Comparison of ENCODE assay signal across 1 cellular context in the genomic region with DNA sequence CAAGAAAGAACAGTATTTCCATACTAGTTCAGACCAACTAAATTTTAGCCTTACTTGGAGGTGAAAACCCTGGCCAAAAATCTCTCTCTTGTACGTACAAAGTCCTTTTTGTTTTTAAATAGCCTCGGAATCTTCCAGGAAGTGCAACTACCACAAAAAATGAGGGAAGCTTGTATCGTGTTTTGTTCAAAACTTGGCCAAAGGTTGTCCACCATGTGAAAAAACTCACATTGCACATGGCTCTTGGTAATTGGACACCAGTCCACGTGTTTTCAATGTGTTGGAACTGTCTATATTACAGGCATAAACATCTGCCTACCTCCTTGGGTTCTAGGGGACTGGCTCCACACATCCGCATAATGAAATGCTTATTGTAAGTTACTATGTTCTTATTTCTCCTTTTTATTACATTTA.
TF ChIP-seq lines count a peak whose summit lies in the region.

No MANE protein-coding gene starts in this region.

TF ChIP-seq in HepG2, 621 proteins besides CTCF, POLR2A, EP300 and RAD21 (continued from another document and continues in another):
- TF ChIP-seq NR2C2 (CRISPR knock-in tag; IDR thresholded peaks at IDR 0.05; ENCODE audit: borderline replicate concordance) (no peak), ZNF749 (CRISPR knock-in tag; IDR thresholded peaks at IDR 0.05; ENCODE audit: borderline replicate concordance) (no peak), SATB2 (CRISPR knock-in tag; IDR thresholded peaks at IDR 0.05) (0 out of 2 replicates have a peak, but pooled peaks have one; percentile 71), ZFAT (CRISPR knock-in tag; conservative IDR thresholded peaks at IDR 0.05) (no peak), PHF5A (CRISPR knock-in tag; IDR thresholded peaks at IDR 0.05; ENCODE audit: low read depth, unreplicated experiment) (no peak), ZFYVE20 (CRISPR knock-in tag; IDR thresholded peaks at IDR 0.05; ENCODE audit: borderline replicate concordance, low read depth) (no peak), SCMH1 (CRISPR knock-in tag; IDR thresholded peaks at IDR 0.05; ENCODE audit: borderline replicate concordance) (no peak), JUND (CRISPR knock-in tag; IDR thresholded peaks at IDR 0.05) (no peak), YEATS2 (CRISPR knock-in tag; IDR thresholded peaks at IDR 0.05; ENCODE audit: borderline replicate concordance) (peak; percentile 43; the same call in 1 of the 2 replicates), ZNF260 (CRISPR knock-in tag; IDR thresholded peaks at IDR 0.05; ENCODE audit: borderline replicate concordance, low read depth) (no peak), KDM6A (CRISPR knock-in tag; IDR thresholded peaks at IDR 0.05; ENCODE audit: low read depth) (no peak), ARID2 (CRISPR knock-in tag; IDR thresholded peaks at IDR 0.05; ENCODE audit: borderline replicate concordance) (no peak), TRIM24 (CRISPR knock-in tag; IDR thresholded peaks at IDR 0.05) (no peak), ZNF562 (CRISPR knock-in tag; IDR thresholded peaks at IDR 0.05; ENCODE audit: borderline replicate concordance) (no peak), MTF2 (CRISPR knock-in tag; IDR thresholded peaks at IDR 0.05; ENCODE audit: borderline replicate concordance) (no peak), ZNF629 (CRISPR knock-in tag; conservative IDR thresholded peaks at IDR 0.05) (no peak), SMAD9 (CRISPR knock-in tag; IDR thresholded peaks at IDR 0.05) (0 out of 2 replicates have a peak, but pooled peaks have one; percentile 50), ZBTB42 (CRISPR knock-in tag; IDR thresholded peaks at IDR 0.05) (no peak), SRSF9 (IDR thresholded peaks at IDR 0.05; ENCODE audit: borderline replicate concordance, insufficient read depth, low read depth, low read length, poor library complexity, severe bottlenecking) (no peak), ZNF33B (CRISPR knock-in tag; IDR thresholded peaks at IDR 0.05) (no peak), ZNF772 (CRISPR knock-in tag; IDR thresholded peaks at IDR 0.05) (0 out of 2 replicates have a peak, but pooled peaks have one; percentile 37), SRY (CRISPR knock-in tag; IDR thresholded peaks at IDR 0.05) (no peak; the same call in 1 of the 2 replicates)
- TF ChIP-seq, protein P1, sequence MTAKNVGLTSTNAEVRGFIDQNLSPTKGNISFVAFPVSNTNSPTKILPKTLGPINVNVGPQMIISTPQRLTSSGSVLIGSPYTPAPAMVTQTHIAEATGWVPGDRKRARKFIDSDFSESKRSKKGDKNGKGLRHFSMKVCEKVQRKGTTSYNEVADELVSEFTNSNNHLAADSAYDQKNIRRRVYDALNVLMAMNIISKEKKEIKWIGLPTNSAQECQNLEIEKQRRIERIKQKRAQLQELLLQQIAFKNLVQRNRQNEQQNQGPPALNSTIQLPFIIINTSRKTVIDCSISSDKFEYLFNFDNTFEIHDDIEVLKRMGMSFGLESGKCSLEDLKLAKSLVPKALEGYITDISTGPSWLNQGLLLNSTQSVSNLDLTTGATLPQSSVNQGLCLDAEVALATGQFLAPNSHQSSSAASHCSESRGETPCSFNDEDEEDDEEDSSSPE (CRISPR knock-in tag; IDR thresholded peaks at IDR 0.05): peak; percentile 73; the same call in 1 of the 2 replicates
- TF ChIP-seq, protein P2, sequence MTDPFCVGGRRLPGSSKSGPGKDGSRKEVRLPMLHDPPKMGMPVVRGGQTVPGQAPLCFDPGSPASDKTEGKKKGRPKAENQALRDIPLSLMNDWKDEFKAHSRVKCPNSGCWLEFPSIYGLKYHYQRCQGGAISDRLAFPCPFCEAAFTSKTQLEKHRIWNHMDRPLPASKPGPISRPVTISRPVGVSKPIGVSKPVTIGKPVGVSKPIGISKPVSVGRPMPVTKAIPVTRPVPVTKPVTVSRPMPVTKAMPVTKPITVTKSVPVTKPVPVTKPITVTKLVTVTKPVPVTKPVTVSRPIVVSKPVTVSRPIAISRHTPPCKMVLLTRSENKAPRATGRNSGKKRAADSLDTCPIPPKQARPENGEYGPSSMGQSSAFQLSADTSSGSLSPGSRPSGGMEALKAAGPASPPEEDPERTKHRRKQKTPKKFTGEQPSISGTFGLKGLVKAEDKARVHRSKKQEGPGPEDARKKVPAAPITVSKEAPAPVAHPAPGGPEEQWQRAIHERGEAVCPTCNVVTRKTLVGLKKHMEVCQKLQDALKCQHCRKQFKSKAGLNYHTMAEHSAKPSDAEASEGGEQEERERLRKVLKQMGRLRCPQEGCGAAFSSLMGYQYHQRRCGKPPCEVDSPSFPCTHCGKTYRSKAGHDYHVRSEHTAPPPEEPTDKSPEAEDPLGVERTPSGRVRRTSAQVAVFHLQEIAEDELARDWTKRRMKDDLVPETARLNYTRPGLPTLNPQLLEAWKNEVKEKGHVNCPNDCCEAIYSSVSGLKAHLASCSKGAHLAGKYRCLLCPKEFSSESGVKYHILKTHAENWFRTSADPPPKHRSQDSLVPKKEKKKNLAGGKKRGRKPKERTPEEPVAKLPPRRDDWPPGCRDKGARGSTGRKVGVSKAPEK (CRISPR knock-in tag; IDR thresholded peaks at IDR 0.05; ENCODE audit: borderline replicate concordance): no peak
- TF ChIP-seq, protein P3, sequence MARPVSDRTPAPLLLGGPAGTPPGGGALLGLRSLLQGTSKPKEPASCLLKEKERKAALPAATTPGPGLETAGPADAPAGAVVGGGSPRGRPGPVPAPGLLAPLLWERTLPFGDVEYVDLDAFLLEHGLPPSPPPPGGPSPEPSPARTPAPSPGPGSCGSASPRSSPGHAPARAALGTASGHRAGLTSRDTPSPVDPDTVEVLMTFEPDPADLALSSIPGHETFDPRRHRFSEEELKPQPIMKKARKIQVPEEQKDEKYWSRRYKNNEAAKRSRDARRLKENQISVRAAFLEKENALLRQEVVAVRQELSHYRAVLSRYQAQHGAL (CRISPR knock-in tag; IDR thresholded peaks at IDR 0.05; ENCODE audit: not compliant biosample characterization): peak; percentile 60
- TF ChIP-seq, protein P4, sequence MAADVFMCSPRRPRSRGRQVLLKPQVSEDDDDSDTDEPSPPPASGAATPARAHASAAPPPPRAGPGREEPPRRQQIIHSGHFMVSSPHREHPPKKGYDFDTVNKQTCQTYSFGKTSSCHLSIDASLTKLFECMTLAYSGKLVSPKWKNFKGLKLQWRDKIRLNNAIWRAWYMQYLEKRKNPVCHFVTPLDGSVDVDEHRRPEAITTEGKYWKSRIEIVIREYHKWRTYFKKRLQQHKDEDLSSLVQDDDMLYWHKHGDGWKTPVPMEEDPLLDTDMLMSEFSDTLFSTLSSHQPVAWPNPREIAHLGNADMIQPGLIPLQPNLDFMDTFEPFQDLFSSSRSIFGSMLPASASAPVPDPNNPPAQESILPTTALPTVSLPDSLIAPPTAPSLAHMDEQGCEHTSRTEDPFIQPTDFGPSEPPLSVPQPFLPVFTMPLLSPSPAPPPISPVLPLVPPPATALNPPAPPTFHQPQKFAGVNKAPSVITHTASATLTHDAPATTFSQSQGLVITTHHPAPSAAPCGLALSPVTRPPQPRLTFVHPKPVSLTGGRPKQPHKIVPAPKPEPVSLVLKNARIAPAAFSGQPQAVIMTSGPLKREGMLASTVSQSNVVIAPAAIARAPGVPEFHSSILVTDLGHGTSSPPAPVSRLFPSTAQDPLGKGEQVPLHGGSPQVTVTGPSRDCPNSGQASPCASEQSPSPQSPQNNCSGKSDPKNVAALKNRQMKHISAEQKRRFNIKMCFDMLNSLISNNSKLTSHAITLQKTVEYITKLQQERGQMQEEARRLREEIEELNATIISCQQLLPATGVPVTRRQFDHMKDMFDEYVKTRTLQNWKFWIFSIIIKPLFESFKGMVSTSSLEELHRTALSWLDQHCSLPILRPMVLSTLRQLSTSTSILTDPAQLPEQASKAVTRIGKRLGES (CRISPR knock-in tag; IDR thresholded peaks at IDR 0.05; ENCODE audit: borderline replicate concordance): no peak
- TF ChIP-seq, protein P5, sequence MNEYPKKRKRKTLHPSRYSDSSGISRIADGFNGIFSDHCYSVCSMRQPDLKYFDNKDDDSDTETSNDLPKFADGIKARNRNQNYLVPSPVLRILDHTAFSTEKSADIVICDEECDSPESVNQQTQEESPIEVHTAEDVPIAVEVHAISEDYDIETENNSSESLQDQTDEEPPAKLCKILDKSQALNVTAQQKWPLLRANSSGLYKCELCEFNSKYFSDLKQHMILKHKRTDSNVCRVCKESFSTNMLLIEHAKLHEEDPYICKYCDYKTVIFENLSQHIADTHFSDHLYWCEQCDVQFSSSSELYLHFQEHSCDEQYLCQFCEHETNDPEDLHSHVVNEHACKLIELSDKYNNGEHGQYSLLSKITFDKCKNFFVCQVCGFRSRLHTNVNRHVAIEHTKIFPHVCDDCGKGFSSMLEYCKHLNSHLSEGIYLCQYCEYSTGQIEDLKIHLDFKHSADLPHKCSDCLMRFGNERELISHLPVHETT (CRISPR knock-in tag; conservative IDR thresholded peaks at IDR 0.05): no peak
- TF ChIP-seq, protein P6, sequence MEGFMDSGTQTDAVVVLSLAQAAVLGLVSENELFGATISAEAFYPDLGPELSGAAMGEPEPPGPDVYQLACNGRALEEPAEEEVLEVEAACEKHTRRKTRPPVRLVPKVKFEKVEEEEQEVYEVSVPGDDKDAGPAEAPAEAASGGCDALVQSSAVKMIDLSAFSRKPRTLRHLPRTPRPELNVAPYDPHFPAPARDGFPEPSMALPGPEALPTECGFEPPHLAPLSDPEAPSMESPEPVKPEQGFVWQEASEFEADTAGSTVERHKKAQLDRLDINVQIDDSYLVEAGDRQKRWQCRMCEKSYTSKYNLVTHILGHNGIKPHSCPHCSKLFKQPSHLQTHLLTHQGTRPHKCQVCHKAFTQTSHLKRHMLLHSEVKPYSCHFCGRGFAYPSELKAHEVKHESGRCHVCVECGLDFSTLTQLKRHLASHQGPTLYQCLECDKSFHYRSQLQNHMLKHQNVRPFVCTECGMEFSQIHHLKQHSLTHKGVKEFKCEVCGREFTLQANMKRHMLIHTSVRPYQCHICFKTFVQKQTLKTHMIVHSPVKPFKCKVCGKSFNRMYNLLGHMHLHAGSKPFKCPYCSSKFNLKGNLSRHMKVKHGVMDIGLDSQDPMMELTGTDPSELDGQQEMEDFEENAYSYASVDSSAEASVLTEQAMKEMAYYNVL (CRISPR knock-in tag; IDR thresholded peaks at IDR 0.05; ENCODE audit: borderline replicate concordance): no peak
- TF ChIP-seq, protein P7, sequence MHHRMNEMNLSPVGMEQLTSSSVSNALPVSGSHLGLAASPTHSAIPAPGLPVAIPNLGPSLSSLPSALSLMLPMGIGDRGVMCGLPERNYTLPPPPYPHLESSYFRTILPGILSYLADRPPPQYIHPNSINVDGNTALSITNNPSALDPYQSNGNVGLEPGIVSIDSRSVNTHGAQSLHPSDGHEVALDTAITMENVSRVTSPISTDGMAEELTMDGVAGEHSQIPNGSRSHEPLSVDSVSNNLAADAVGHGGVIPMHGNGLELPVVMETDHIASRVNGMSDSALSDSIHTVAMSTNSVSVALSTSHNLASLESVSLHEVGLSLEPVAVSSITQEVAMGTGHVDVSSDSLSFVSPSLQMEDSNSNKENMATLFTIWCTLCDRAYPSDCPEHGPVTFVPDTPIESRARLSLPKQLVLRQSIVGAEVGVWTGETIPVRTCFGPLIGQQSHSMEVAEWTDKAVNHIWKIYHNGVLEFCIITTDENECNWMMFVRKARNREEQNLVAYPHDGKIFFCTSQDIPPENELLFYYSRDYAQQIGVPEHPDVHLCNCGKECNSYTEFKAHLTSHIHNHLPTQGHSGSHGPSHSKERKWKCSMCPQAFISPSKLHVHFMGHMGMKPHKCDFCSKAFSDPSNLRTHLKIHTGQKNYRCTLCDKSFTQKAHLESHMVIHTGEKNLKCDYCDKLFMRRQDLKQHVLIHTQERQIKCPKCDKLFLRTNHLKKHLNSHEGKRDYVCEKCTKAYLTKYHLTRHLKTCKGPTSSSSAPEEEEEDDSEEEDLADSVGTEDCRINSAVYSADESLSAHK (CRISPR knock-in tag; IDR thresholded peaks at IDR 0.05; ENCODE audit: borderline replicate concordance): no peak
- TF ChIP-seq, protein P8, sequence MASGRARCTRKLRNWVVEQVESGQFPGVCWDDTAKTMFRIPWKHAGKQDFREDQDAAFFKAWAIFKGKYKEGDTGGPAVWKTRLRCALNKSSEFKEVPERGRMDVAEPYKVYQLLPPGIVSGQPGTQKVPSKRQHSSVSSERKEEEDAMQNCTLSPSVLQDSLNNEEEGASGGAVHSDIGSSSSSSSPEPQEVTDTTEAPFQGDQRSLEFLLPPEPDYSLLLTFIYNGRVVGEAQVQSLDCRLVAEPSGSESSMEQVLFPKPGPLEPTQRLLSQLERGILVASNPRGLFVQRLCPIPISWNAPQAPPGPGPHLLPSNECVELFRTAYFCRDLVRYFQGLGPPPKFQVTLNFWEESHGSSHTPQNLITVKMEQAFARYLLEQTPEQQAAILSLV (CRISPR knock-in tag; IDR thresholded peaks at IDR 0.05; ENCODE audit: borderline replicate concordance): no peak
- TF ChIP-seq, protein P9, sequence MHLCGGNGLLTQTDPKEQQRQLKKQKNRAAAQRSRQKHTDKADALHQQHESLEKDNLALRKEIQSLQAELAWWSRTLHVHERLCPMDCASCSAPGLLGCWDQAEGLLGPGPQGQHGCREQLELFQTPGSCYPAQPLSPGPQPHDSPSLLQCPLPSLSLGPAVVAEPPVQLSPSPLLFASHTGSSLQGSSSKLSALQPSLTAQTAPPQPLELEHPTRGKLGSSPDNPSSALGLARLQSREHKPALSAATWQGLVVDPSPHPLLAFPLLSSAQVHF (CRISPR knock-in tag; IDR thresholded peaks at IDR 0.05): no peak
- TF ChIP-seq, protein P10, sequence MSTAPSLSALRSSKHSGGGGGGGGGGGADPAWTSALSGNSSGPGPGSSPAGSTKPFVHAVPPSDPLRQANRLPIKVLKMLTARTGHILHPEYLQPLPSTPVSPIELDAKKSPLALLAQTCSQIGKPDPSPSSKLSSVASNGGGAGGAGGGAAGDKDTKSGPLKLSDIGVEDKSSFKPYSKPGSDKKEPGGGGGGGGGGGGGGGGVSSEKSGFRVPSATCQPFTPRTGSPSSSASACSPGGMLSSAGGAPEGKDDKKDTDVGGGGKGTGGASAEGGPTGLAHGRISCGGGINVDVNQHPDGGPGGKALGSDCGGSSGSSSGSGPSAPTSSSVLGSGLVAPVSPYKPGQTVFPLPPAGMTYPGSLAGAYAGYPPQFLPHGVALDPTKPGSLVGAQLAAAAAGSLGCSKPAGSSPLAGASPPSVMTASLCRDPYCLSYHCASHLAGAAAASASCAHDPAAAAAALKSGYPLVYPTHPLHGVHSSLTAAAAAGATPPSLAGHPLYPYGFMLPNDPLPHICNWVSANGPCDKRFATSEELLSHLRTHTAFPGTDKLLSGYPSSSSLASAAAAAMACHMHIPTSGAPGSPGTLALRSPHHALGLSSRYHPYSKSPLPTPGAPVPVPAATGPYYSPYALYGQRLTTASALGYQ (CRISPR knock-in tag; IDR thresholded peaks at IDR 0.05): no peak
- TF ChIP-seq, protein P11, sequence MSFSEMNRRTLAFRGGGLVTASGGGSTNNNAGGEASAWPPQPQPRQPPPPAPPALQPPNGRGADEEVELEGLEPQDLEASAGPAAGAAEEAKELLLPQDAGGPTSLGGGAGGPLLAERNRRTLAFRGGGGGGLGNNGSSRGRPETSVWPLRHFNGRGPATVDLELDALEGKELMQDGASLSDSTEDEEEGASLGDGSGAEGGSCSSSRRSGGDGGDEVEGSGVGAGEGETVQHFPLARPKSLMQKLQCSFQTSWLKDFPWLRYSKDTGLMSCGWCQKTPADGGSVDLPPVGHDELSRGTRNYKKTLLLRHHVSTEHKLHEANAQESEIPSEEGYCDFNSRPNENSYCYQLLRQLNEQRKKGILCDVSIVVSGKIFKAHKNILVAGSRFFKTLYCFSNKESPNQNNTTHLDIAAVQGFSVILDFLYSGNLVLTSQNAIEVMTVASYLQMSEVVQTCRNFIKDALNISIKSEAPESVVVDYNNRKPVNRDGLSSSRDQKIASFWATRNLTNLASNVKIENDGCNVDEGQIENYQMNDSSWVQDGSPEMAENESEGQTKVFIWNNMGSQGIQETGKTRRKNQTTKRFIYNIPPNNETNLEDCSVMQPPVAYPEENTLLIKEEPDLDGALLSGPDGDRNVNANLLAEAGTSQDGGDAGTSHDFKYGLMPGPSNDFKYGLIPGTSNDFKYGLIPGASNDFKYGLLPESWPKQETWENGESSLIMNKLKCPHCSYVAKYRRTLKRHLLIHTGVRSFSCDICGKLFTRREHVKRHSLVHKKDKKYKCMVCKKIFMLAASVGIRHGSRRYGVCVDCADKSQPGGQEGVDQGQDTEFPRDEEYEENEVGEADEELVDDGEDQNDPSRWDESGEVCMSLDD (CRISPR knock-in tag; IDR thresholded peaks at IDR 0.05; ENCODE audit: borderline replicate concordance): no peak
